Comparison of ENCODE assay signal across 31 cellular contexts in the genomic region with DNA sequence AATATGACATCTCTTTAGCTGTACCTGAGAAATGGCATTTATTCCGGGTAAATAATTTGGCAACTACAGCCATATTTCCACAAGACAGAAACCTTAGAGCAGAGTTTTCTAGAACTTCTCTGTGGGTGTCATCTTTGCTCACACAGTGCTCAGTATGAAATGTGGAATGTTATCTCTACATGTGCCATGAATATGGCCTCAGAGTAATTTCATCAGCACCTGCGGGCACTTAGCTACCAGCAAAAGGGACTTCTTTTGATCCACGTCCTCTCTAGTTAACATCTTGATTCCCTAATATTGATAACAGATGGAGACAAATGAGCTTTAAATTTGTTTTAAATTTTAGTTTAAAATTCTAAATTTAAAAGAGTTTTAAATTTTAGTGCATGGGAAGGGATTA. TPM values are rescaled to one million over a fixed set of nuclear protein-coding genes. Genes with fewer than 3 reads are reported as not detected.
"Had no signal": no experiment of that assay in that cellular context is flagged by ENCODE, and none has a peak within 500 bp of the region (broad histone marks: within the 10 kb centered on the region; RNA-seq: fewer than 3 reads in every experiment).

No MANE protein-coding gene starts in this region.

- H3K36me3 ChIP-seq: adrenal gland, ascending aorta, brain microvascular endothelial cell, breast epithelium, cardiac muscle cell had no signal

- H3K4me3 ChIP-seq: adrenal gland, ascending aorta, body of pancreas, breast epithelium, cardiac muscle cell had no signal

- DNase-seq: activated effector memory CD4-positive, alpha-beta T cell treated with anti-CD3 and anti-CD28 coated beads, Interleukin-2, amount 50 U/mL, for 16 hours; activated effector memory CD4-positive, alpha-beta T cell treated with Interleukin-2 at 50 U/mL for 16 hours; activated gamma-delta T cell; activated gamma-delta T cell treated with Interleukin-2 at 50 U/mL for 16 hours; activated naive CD4-positive, alpha-beta T cell; activated naive CD4-positive, alpha-beta T cell treated with anti-CD3 and anti-CD28 coated beads for 36 hours; activated naive CD4-positive, alpha-beta T cell treated with anti-CD3 and anti-CD28 coated beads, Interleukin-2, amount 10 ng/mL, durations not matched to agents 7 days and 5 days; activated naive CD4-positive, alpha-beta T cell treated with anti-CD3 and anti-CD28 coated beads, Interleukin-2, amount 50 U/mL, for 16 hours; activated naive CD4-positive, alpha-beta T cell treated with Interleukin-2 at 50 U/mL for 16 hours; activated naive CD8-positive, alpha-beta T cell treated with anti-CD3 and anti-CD28 coated beads for 36 hours; activated naive CD8-positive, alpha-beta T cell treated with anti-CD3 and anti-CD28 coated beads, Interleukin-2, amount 10 ng/mL, durations not matched to agents 7 days and 5 days; activated naive CD8-positive, alpha-beta T cell treated with anti-CD3 and anti-CD28 coated beads, Interleukin-2, amount 50 U/mL, for 24 hours; activated T-cell treated with anti-CD3 and anti-CD28 coated beads, Interleukin-2, amount 50 U/mL, for 1 hour; activated T-cell treated with anti-CD3 and anti-CD28 coated beads, Interleukin-2, amount 50 U/mL, for 24 hours; activated T-cell treated with anti-CD3 and anti-CD28 coated beads, Interleukin-2, amount 50 U/mL, for 4 hours; activated T-cell treated with anti-CD3 and anti-CD28 coated beads, Interleukin-2, amount 50 U/mL, for 48 hours; activated T-cell treated with anti-CD3 and anti-CD28 coated beads, Interleukin-2, amount 50 U/mL, for 72 hours; adrenal gland; amniotic stem cell; amygdala; anterior cingulate cortex; aorta; body of pancreas; brain microvascular endothelial cell; caudate nucleus; central memory CD4-positive, alpha-beta T cell; cerebellar nuclear complex had no signal

- H3K27me3 ChIP-seq: adrenal gland, ascending aorta, body of pancreas, brain microvascular endothelial cell, breast epithelium, cardiac muscle cell had no signal

- H3K27ac ChIP-seq: adrenal gland, ascending aorta, body of pancreas, brain microvascular endothelial cell, cardiac muscle cell had no signal

- H3K9me3 ChIP-seq: adrenal gland, ascending aorta, body of pancreas, breast epithelium had no signal

RNA-seq across cellular contexts. Expression of a gene that starts 25.9 kb away (rescaled TPM):
- polyA plus RNA-seq: adipose tissue, adrenal gland, aorta, cardiac muscle cell had no signal
